In the genomic region with DNA sequence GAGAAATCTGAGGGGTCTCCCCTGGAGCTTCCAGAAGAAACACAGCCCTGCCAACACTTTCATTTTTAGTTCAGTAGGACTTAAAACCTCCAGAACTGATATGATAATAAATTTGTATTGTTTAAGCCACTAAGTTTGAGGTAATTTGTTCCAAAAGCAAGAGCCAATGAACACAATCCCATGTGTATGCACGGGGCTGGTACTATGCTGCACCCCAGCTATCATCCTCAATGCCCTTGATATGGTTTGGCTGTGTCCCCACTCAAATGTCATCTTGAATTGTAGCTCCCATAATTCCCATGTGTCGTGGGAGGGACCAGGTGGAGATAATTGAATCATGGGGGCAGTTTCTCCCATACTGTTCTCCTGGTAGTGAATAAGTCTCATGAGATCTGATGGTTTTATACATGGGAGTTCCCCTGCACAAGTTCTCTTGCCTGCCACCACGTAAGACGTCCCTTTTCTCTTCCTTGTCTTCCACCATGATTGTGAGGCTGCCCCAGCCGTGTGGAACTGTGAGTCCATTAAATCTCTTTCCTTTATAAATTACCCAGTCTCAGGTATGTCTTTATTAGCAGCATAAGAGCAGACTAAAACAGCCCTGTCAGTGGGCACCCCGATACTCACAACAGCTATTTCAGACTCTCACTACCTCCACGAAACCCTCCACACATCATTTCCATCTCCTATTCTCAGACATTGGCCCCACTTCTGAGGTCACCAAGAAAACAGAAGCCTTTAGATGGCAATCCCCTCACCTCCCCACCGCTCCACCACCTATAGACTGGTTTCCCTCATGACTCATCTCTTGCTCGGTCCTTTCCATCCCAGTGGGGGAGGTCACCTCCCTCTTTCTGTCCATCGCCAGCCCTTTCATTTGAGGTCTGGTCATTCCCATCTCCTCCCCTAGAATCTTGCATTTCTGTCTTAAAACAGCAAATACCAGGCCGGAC, we compare ENCODE assay signal across 16 cellular contexts. TPM values are rescaled to one million over a fixed set of nuclear protein-coding genes. Genes with fewer than 3 reads are reported as not detected.
DNase-seq lines count a peak whose midpoint lies in the region; ATAC-seq and TF ChIP-seq lines count a peak whose summit lies in the region.
"Had no signal": no experiment of that assay in that cellular context is flagged by ENCODE, and none has a peak within 500 bp of the region (broad histone marks: within the 10 kb centered on the region; RNA-seq: fewer than 3 reads in every experiment).

No MANE protein-coding gene starts in this region.

- no peak overlapping the region for H2AFZ ChIP-seq in PC-9

- no peaks in the 10 kb centered on the region for H3K79me2 ChIP-seq in PC-9 (ENCODE audit: low read depth)

- no peak overlapping the region for H3K4me2 ChIP-seq in PC-9

- BruUV-seq in PC-9 (replicated peaks; lab: Mats Ljungman, UMichigan): no TSS peak

- POLR2A ChIA-PET in PC-9 (lab: Charles Lee; ENCODE audit: unreplicated experiment): no interaction called here

- no peaks in the 10 kb centered on the region for H4K20me1 ChIP-seq in PC-9 (ENCODE audit: insufficient read depth)

- H3F3A ChIP-seq in PC-9 (ENCODE audit: insufficient read depth, low read depth): no peaks in the 10 kb centered on the region

- DNase-seq in GM10266 (ENCODE audit: extremely low spot score): peak; percentile 79
- DNase-seq in NCI-H524 (lab: John Stamatoyannopoulos, UW): no peak
- no peak for DNase-seq in PC-9
- no peak for DNase-seq in NCI-H446 treated with DMSO at 0.1 percent for 48 hours (lab: John Stamatoyannopoulos, UW)
- no peak for DNase-seq in medulla oblongata (ENCODE audit: extremely low spot score)
- DNase-seq: caudate nucleus; DMS153; H7; stimulated activated CD4-positive, alpha-beta T cell treated with anti-CD3 and anti-CD28 coated beads, Interleukin-1b, Interleukin-23, amount 100 ng/mL, for 48 hours; stomach had no signal

- intact Hi-C loops in PC-9 (cut with micrococcal nuclease; ENCODE audit: unreplicated experiment): no loop called here

- no peaks in the 10 kb centered on the region for H3K36me3 ChIP-seq in PC-9 (ENCODE audit: low read depth)
- H3K36me3 ChIP-seq: stomach had no signal

- H3K4me3 ChIP-seq in PC-9: no peak overlapping the region
- H3K4me3 ChIP-seq: stomach had no signal

- ATAC-seq in GM18868 (IDR thresholded peaks at IDR 0.05; ENCODE audit: unreplicated experiment): peak; percentile 47
- ATAC-seq in HG02588 (IDR thresholded peaks at IDR 0.05; ENCODE audit: unreplicated experiment): peak; percentile 77
- ATAC-seq in HG03520 (IDR thresholded peaks at IDR 0.05; ENCODE audit: unreplicated experiment): peak; percentile 65

- CTCF ChIA-PET in PC-9 (lab: Charles Lee): no interaction called here

- H3K9me2 ChIP-seq in PC-9 (ENCODE audit: insufficient read depth): no peaks in the 10 kb centered on the region

- no peaks in the 10 kb centered on the region for H3K27me3 ChIP-seq in PC-9 (ENCODE audit: insufficient read depth, low read depth)
- H3K27me3 ChIP-seq: stomach had no signal

- no peaks in the 10 kb centered on the region for H3K4me1 ChIP-seq in PC-9 (replicated peaks; ENCODE audit: insufficient read depth)
- H3K4me1 ChIP-seq: stomach had no signal

- no peak for TF ChIP-seq CTCF in GM10266 (IDR thresholded peaks at IDR 0.05; ENCODE audit: control insufficient read depth, insufficient read depth, low read depth, missing control alignments)
- no peak for TF ChIP-seq CTCF in PC-9 (conservative IDR thresholded peaks at IDR 0.05)

- H3K27ac ChIP-seq in PC-9: no peak overlapping the region
- H3K27ac ChIP-seq: stomach had no signal

- no peaks in the 10 kb centered on the region for H3K9me3 ChIP-seq in PC-9 (ENCODE audit: insufficient read depth, low read depth)
- H3K9me3 ChIP-seq: stomach had no signal

RNA-seq across cellular contexts. Expression of a gene that starts 8.9 kb away (rescaled TPM):
- not detected in 2 replicates for total RNA-seq in PC-9 (2021)
- total RNA-seq: H7, kidney epithelial cell, M059J, renal cortical epithelial cell, stomach had no signal
